8 cellular contexts compared by ENCODE assay signal in the genomic region with DNA sequence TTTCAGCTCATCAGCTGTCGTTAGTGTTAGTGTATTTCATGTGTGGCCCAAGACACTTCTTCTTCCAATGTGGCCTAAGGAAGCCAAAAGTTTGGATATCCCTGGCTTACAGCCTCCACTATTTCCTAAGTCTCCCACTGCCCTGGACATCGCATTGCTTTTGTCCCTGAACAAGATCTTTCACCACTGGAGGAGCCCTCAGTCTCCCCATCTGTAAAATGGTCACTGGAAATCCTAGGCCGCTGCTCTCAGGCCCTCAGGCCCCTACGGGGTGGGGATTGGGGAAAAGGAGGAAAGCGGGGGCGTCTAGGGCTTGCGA. TPM values are rescaled to one million over a fixed set of nuclear protein-coding genes. Genes with fewer than 3 reads are reported as not detected.
DNase-seq lines count a peak whose midpoint lies in the region; ATAC-seq, FAIRE-seq and TF ChIP-seq lines count a peak whose summit lies in the region.

No MANE protein-coding gene starts in this region.

- no peak overlapping the region for H3K27ac Mint-ChIP-seq in activated T-cell treated with anti-CD3 and anti-CD28 coated beads, Interleukin-2, amount 50 U/mL, for 72 hours

- no peaks in the 10 kb centered on the region for H3K9me3 Mint-ChIP-seq in activated T-cell treated with anti-CD3 and anti-CD28 coated beads, Interleukin-2, amount 50 U/mL, for 72 hours

- H3K9me3 ChIP-seq in GM12878 (replicated peaks; ENCODE audit: control insufficient read depth, insufficient read depth, low read length) = no peaks in the 10 kb centered on the region
- H3K9me3 ChIP-seq in mesenchymal stem cell (ENCODE audit: control insufficient read depth, low read length) = no peaks in the 10 kb centered on the region
- H3K9me3 ChIP-seq in transverse colon = no peaks in the 10 kb centered on the region

- peaks cover 19% of the 10 kb centered on the region for H3K79me2 ChIP-seq in GM12878 (ENCODE audit: control insufficient read depth, insufficient read depth, low read length)

- CTCF ChIA-PET in GM12878 (lab: Yijun Ruan, JAX) = interaction anchor here (1.1 to 1.5 kb wide), 2 partner anchors 22 to 55 kb away, joined by 3 to 5 read pairs; no protein-coding TSS in a partner anchor

- no peaks in the 10 kb centered on the region for H4K20me1 ChIP-seq in GM12878 (ENCODE audit: control insufficient read depth, insufficient read depth)

- H3K4me3 Mint-ChIP-seq in activated T-cell treated with anti-CD3 and anti-CD28 coated beads, Interleukin-2, amount 50 U/mL, for 72 hours = peak overlapping the region; percentile 56 to 90

- no peaks in the 10 kb centered on the region for H3K36me3 Mint-ChIP-seq in activated T-cell treated with anti-CD3 and anti-CD28 coated beads, Interleukin-2, amount 50 U/mL, for 72 hours (ENCODE audit: insufficient read depth in 2 of 2)

- H3K9ac ChIP-seq in GM12878 (ENCODE audit: control insufficient read depth, insufficient read depth, low read length) (no peak overlapping the region), mesenchymal stem cell (ENCODE audit: low read length) (no peak overlapping the region)

- no peak overlapping the region for H3K4ac ChIP-seq in mesenchymal stem cell (ENCODE audit: low read depth in 1 of 2, low read length in 2 of 2)

- TF ChIP-seq CTCF in GM12878 (IDR thresholded peaks at IDR 0.05 in 2 of 3, conservative IDR thresholded peaks at IDR 0.05 in 1 of 3; ENCODE audit: control insufficient read depth in 2 of 3, extremely low read depth in 1 of 3, insufficient read depth in 1 of 3, low read depth in 3 of 3, low read length in 3 of 3) (no peak), transverse colon (IDR thresholded peaks at IDR 0.05) (no peak)

- H3K18ac ChIP-seq in mesenchymal stem cell (ENCODE audit: low read depth in 1 of 2, low read length in 2 of 2) = peak overlapping the region in 1 of 2 experiments; percentile 18

- FAIRE-seq in GM12878 (lab: Jason Lieb, UNC) = peak; percentile 47

- SMC1A ChIA-PET in GM12878 (lab: Charles Lee; ENCODE audit: uncharacterized antibody, unreplicated experiment) = no interaction called here

- H3K4me1 ChIP-seq in GM12878 (ENCODE audit: control insufficient read depth, insufficient read depth, low read length) (peaks cover 25% of the 10 kb centered on the region), mesenchymal stem cell (ENCODE audit: control insufficient read depth, insufficient read depth, low read depth, low read length) (peaks cover 20% of the 10 kb centered on the region), transverse colon (peaks cover 13 to 38% (median 24%) of the 10 kb centered on the region in 4 donors)

- H2AK5ac ChIP-seq in mesenchymal stem cell (ENCODE audit: low read length, severe bottlenecking) = no peak overlapping the region

- no peaks in the 10 kb centered on the region for H3K36me3 ChIP-seq in GM12878 (ENCODE audit: control insufficient read depth in 2 of 2, insufficient read depth in 2 of 2, low read length in 1 of 2)
- H3K36me3 ChIP-seq in mesenchymal stem cell (ENCODE audit: control insufficient read depth in 1 of 2, insufficient read depth in 2 of 2, low read depth in 1 of 2, low read length in 2 of 2) = no peaks in the 10 kb centered on the region
- H3K36me3 ChIP-seq in transverse colon = no peaks in the 10 kb centered on the region

- H3K14ac ChIP-seq in mesenchymal stem cell (ENCODE audit: low read length in 2 of 2) = no peak overlapping the region

- TF ChIP-seq EP300 in GM12878 (IDR thresholded peaks at IDR 0.05; ENCODE audit: borderline replicate concordance in 1 of 2, control insufficient read depth in 1 of 2, low read depth in 2 of 2, low read length in 2 of 2) (no peak), transverse colon (IDR thresholded peaks at IDR 0.05; ENCODE audit: low read depth) (no peak)

- no peaks in the 10 kb centered on the region; a peak in 1 of 4 replicates for H3K27me3 ChIP-seq in GM12878 (replicated peaks in 1 of 2; ENCODE audit: control insufficient read depth in 2 of 2, insufficient read depth in 2 of 2, low read length in 1 of 2)
- H3K27me3 ChIP-seq in mesenchymal stem cell (ENCODE audit: control insufficient read depth in 1 of 2, insufficient read depth in 1 of 2, low read length in 2 of 2) = peaks cover 0 to 3% of the 10 kb centered on the region in 2 experiments
- H3K27me3 ChIP-seq in transverse colon = no peaks in the 10 kb centered on the region

- no TSS peak for BruUV-seq in GM12878 (replicated peaks; lab: Mats Ljungman, UMichigan)

- H2BK15ac ChIP-seq in mesenchymal stem cell (ENCODE audit: low read depth, poor library complexity, severe bottlenecking) = no peak overlapping the region

- H3K4me1 Mint-ChIP-seq in activated T-cell treated with anti-CD3 and anti-CD28 coated beads, Interleukin-2, amount 50 U/mL, for 72 hours (ENCODE audit: low read depth) = peaks cover 28% of the 10 kb centered on the region

- WGBS in GM12878 (ENCODE audit: insufficient coverage, insufficient replicate concordance, low lambda C conversion rate, missing lambda C conversion rate) = 2% methylated on average over 7 of the region's 7 CpGs
- WGBS in mesenchymal stem cell = 33% methylated on average over 7 of the region's 7 CpGs
- 0 to 25% methylated on average over 1 to 7 of the region's 7 CpGs for WGBS in transverse colon (ENCODE audit: low coverage in 1 of 2), 2 donors

- no peak overlapping the region for H2BK5ac ChIP-seq in mesenchymal stem cell (ENCODE audit: low read depth, low read length, poor library complexity, severe bottlenecking)

- H4K91ac ChIP-seq in mesenchymal stem cell (ENCODE audit: low read length) = no peak overlapping the region

- no peaks in the 10 kb centered on the region for H3K27me3 Mint-ChIP-seq in activated T-cell treated with anti-CD3 and anti-CD28 coated beads, Interleukin-2, amount 50 U/mL, for 72 hours (ENCODE audit: low read depth)

- intact Hi-C loops in GM12878 (cut with micrococcal nuclease; ENCODE audit: unreplicated experiment) = no loop called here
- intact Hi-C loops in transverse colon (cut with DNase I; ENCODE audit: low total_unique reads) = no loop called here

- H3K79me1 ChIP-seq in mesenchymal stem cell (replicated peaks; ENCODE audit: low read length, poor library complexity, severe bottlenecking) = peaks cover 31% of the 10 kb centered on the region

- RAD21 ChIA-PET in GM12878 (lab: Charles Lee; ENCODE audit: unreplicated experiment) = interaction anchor here (1.0 to 1.2 kb wide), 2 partner anchors 66 to 267 kb away, joined by 3 read pairs; no protein-coding TSS in a partner anchor

- H4K8ac ChIP-seq in mesenchymal stem cell (ENCODE audit: low read length) = no peak overlapping the region

- no peak for TF ChIP-seq POLR2A in GM12878 (IDR thresholded peaks at IDR 0.05; ENCODE audit: low read depth, low read length)
- no peak for TF ChIP-seq POLR2A in transverse colon (IDR thresholded peaks at IDR 0.05)

- in situ Hi-C loops in GM12878 (cut with MboI) (no loop called here), transverse colon (cut with MboI; ENCODE audit: low pct_ligation_motif_present in 1 of 4, low pct_unique_long_range_greater_than_20kb in 1 of 4, low sequenced_read_pairs in 3 of 4) (no loop called here)

- no peak for ATAC-seq in activated T-cell treated with anti-CD3 and anti-CD28 coated beads, Interleukin-2, amount 50 U/mL, for 72 hours (replicated peaks in 1 of 2)
- ATAC-seq in GM12878 (no peak), GM19397 (IDR thresholded peaks at IDR 0.05; ENCODE audit: unreplicated experiment) (no peak)

- POLR2A ChIA-PET in GM12878 (lab: Charles Lee) = interaction anchor here (1.3 to 1.4 kb wide), 2 partner anchors 11 to 260 kb away, joined by 3 read pairs; no protein-coding TSS in a partner anchor

- H3K4me2 ChIP-seq in GM12878 (ENCODE audit: control insufficient read depth, insufficient read depth) (peak overlapping the region; percentile 62; the same call in 1 of the 2 replicates), mesenchymal stem cell (ENCODE audit: low read length, poor library complexity, severe bottlenecking) (peak overlapping the region; percentile 33)

- H3K23ac ChIP-seq in mesenchymal stem cell (ENCODE audit: low read length in 2 of 2) = peak overlapping the region in 1 of 2 experiments; percentile 62

- TF ChIP-seq RAD21 in GM12878 (IDR thresholded peaks at IDR 0.05; ENCODE audit: insufficient read depth, low read depth, low read length) = no peak

- no peak for DNase-seq in activated T-cell treated with anti-CD3 and anti-CD28 coated beads, Interleukin-2, amount 50 U/mL, for 72 hours
- no peak for DNase-seq in activated T-cell treated with anti-CD3 and anti-CD28 coated beads for 4 hours
- DNase-seq in GM12878 (ENCODE audit: low read depth, low spot score) = no peak
- DNase-seq in mesenchymal stem cell = no peak
- no peak for DNase-seq in transverse colon
- DNase-seq in pons (ENCODE audit: low spot score) = no peak
- no peak for DNase-seq in SHP77 (lab: John Stamatoyannopoulos, UW)

- H2AFZ ChIP-seq in GM12878 (ENCODE audit: control insufficient read depth, low read depth, low read length) (no peak overlapping the region; the same call in 1 of the 2 replicates), mesenchymal stem cell (ENCODE audit: low read depth, low read length) (no peak overlapping the region)

- H3K27ac ChIP-seq in GM12878 (ENCODE audit: control insufficient read depth, insufficient read depth) (no peak overlapping the region), mesenchymal stem cell (ENCODE audit: low read length, poor library complexity, severe bottlenecking) (no peak overlapping the region), transverse colon (peak overlapping the region; percentile 87 to 96 (median 90))

- H3K4me3 ChIP-seq in GM12878 = no peak overlapping the region
- peak overlapping the region; percentile 65 to 81 for H3K4me3 ChIP-seq in mesenchymal stem cell (ENCODE audit: insufficient read depth in 1 of 2, low read depth in 1 of 2, low read length in 2 of 2)
- H3K4me3 ChIP-seq in transverse colon = peak overlapping the region in 3 of 4 donors; percentile 57 to 90 (median 81)

- H2BK120ac ChIP-seq in mesenchymal stem cell (ENCODE audit: low read depth, low read length) = no peak overlapping the region

- H2BK12ac ChIP-seq in mesenchymal stem cell (ENCODE audit: low read length in 2 of 2) = peak overlapping the region in 1 of 2 experiments; percentile 52

RNA-seq across cellular contexts. Expression of gene LDLRAP1, which starts 0.3 kb away (rescaled TPM):
- total RNA-seq in activated T-cell treated with anti-CD3 and anti-CD28 coated beads, Interleukin-2, amount 50 U/mL, for 72 hours = 10 to 100 TPM; 13.5 to 14.7 TPM
- total RNA-seq in GM12878 (2013; cell fraction: nucleolus; rRNA removed) = 14.1 and 14.8 TPM in 2 replicates
- total RNA-seq in GM12878 (2014; rRNA removed) = 14.4 and 18.0 TPM in 2 replicates
- 13.6 and 21.1 TPM in 2 replicates for total RNA-seq in GM12878 (2014; rRNA removed; fragmentation: Illumina TruSeq; extraction: Trizol)
- 32.5 and 37.6 TPM in 2 replicates for total RNA-seq in GM12878 (2021)
- 3.4 TPM for polyA plus RNA-seq in GM12878 (2011; ENCODE audit: low read depth)
- polyA plus RNA-seq in GM12878 (2011; rRNA removed) = 9.5 and 13.9 TPM in 2 replicates
- polyA plus RNA-seq in GM12878 (2011; cell fraction: cytosol; rRNA removed) = 18.8 and 20.3 TPM in 2 replicates
- 46.2 and 46.4 TPM in 2 replicates for polyA plus RNA-seq in GM12878 (2011; cell fraction: nucleus; rRNA removed)
- polyA plus RNA-seq in GM12878 (2012) = 8.5 and 9.9 TPM in 2 replicates
- polyA plus RNA-seq in GM12878 (2014; fragmentation: Illumina TruSeq; extraction: Trizol) = 16.6 and 23.0 TPM in 2 replicates
- 1 to 10 TPM in 1 of 2 experiments, under 1 TPM in 1; 0.43 to 3.0 TPM for polyA plus RNA-seq in GM12878 (2014; fragmentation: Nextera tagmentation; extraction: Ambion mirVana)
- polyA plus RNA-seq in GM12878 (2014; rRNA removed) = 25.8 and 31.6 TPM in 2 replicates
- polyA plus RNA-seq in GM12878 (2016; fragmentation: Nextera tagmentation; extraction: Ambion mirVana) = 10 to 100 TPM; 27.7 to 33.8 TPM
- 10.7 and 14.4 TPM in 2 replicates for polyA minus RNA-seq in GM12878 (2011; rRNA and poly(A)+ RNA removed)
- polyA minus RNA-seq in GM12878 (2011; cell fraction: cytosol; rRNA and poly(A)+ RNA removed) = 4.7 and 9.9 TPM in 2 replicates
- polyA minus RNA-seq in GM12878 (2011; cell fraction: nucleus; rRNA and poly(A)+ RNA removed) = 6.2 and 12.9 TPM in 2 replicates
- polyA plus RNA-seq in mesenchymal stem cell (2013, experiment 1 of 2) = 11.6 TPM
- polyA plus RNA-seq in mesenchymal stem cell (2013, experiment 2 of 2) = 12.2 TPM
- total RNA-seq in transverse colon = 10 to 100 TPM; 24.9 to 75.6 (median 37.8) TPM

Comparison
In these comparisons a context has a peak if more than half of its experiments do, and no peak if none do; other contexts are left out.
1. H3K27ac ChIP-seq: peak in transverse colon (4 of 4); none in GM12878 (single experiment) and mesenchymal stem cell (single experiment).